In genomic region chr4:128663325-128663724, GRCh38 we compare ENCODE assay signal across 10 cellular contexts.
A peak's percentile ranks its signal among the peaks of the same experiment; 100 is the strongest.
DNase-seq lines count a peak whose midpoint lies in the region; ATAC-seq and TF ChIP-seq lines count a peak whose summit lies in the region.
"Had no signal": no experiment of that assay in that cellular context is flagged by ENCODE, and none has a peak within 500 bp of the region (broad histone marks: within the 10 kb centered on the region; RNA-seq: fewer than 3 reads in every experiment).

No MANE protein-coding gene starts in this region.

- 0 out of 2 replicates have a peak overlapping the region, but pooled peaks have one; percentile 11 for H3K27ac ChIP-seq in C4-2B

- ATAC-seq in GM18520 (IDR thresholded peaks at IDR 0.05; ENCODE audit: unreplicated experiment) (peak; percentile 53), HG02642 (IDR thresholded peaks at IDR 0.05; ENCODE audit: poor library complexity, unreplicated experiment) (peak; percentile 71), HG03460 (IDR thresholded peaks at IDR 0.05; ENCODE audit: unreplicated experiment) (no peak)

- DNase-seq in NCI-H2029 treated with DMSO at 0.1 percent for 48 hours (lab: John Stamatoyannopoulos, UW) (peak; percentile 13), SW 1271 (lab: John Stamatoyannopoulos, UW) (no peak), NOMO-1 treated with DMSO at 0.1 percent for 48 hours (lab: John Stamatoyannopoulos, UW; ENCODE audit: unreplicated experiment) (no peak)
- no peak for DNase-seq in activated effector memory CD4-positive, alpha-beta T cell treated with Interleukin-2 at 50 U/mL for 16 hours
- DNase-seq: effector CD8-positive, alpha-beta T cell; kidney had no signal

- no peak for TF ChIP-seq CTCF in C4-2B (conservative IDR thresholded peaks at IDR 0.05)
